8 cellular contexts compared by ENCODE assay signal in genomic region chr15:23565395-23566069, GRCh38. TPM values are rescaled to one million over a fixed set of nuclear protein-coding genes. Genes with fewer than 3 reads are reported as not detected.
DNase-seq lines count a peak whose midpoint lies in the region; TF ChIP-seq lines count a peak whose summit lies in the region.

Gene MKRN3, plus strand, starts transcription at chr15:23565674. Its CDS starts 109 bp downstream, at chr15:23565783.

- H3K9me3 ChIP-seq in left ventricle myocardium inferior (replicated peaks) (peaks cover 3% of the 10 kb centered on the region), BE2C (no peaks in the 10 kb centered on the region)

- TF ChIP-seq CTCF in left ventricle myocardium inferior (IDR thresholded peaks at IDR 0.05; ENCODE audit: borderline replicate concordance) = no peak
- no peak for TF ChIP-seq CTCF in BE2C (IDR thresholded peaks at IDR 0.05; ENCODE audit: low read depth, low read length)

- intact Hi-C loops in left ventricle myocardium inferior (cut with micrococcal nuclease) = no loop called here

- no peaks in the 10 kb centered on the region for H3K4me1 ChIP-seq in left ventricle myocardium inferior
- no peaks in the 10 kb centered on the region for H3K4me1 ChIP-seq in BE2C

- DNase-seq in GOT3 (lab: John Stamatoyannopoulos, UW) = peak; percentile 60
- peak; percentile 83 for DNase-seq in NCI-H524 treated with DMSO at 0.1 percent for 48 hours (lab: John Stamatoyannopoulos, UW)
- peak; percentile 28 to 36 for DNase-seq in activated T-cell treated with anti-CD3 and anti-CD28 coated beads, Interleukin-2, amount 50 U/mL, for 48 hours
- DNase-seq in left ventricle myocardium inferior = no peak
- peak; percentile 46 for DNase-seq in stimulated activated CD4-positive, alpha-beta T cell treated with anti-CD3 and anti-CD28 coated beads, Interleukin-15, amount 100 ng/mL, for 24 hours
- no peak for DNase-seq in NCI-H2081 treated with DMSO at 0.1 percent for 48 hours (lab: John Stamatoyannopoulos, UW)
- DNase-seq in BE2C = no peak
- no peak for DNase-seq in T1000 (lab: John Stamatoyannopoulos, UW)

- peak within 1 kb of the TSS; percentile 59 for H3K27ac ChIP-seq in left ventricle myocardium inferior (replicated peaks)

- peak within 1 kb of the TSS; percentile 61 for H3K4me3 ChIP-seq in left ventricle myocardium inferior
- H3K4me3 ChIP-seq in BE2C (ENCODE audit: low read depth, low read length) = no peak within 1 kb of the TSS

- H3K36me3 ChIP-seq in left ventricle myocardium inferior = no peaks in the 10 kb centered on the region
- H3K36me3 ChIP-seq in BE2C = no peaks in the 10 kb centered on the region

- H3K27me3 ChIP-seq in left ventricle myocardium inferior (ENCODE audit: low read depth) = peaks cover 52% of the 10 kb centered on the region
- H3K27me3 ChIP-seq in BE2C = no peaks in the 10 kb centered on the region

RNA-seq across cellular contexts. Expression of gene MKRN3, which starts in this region (rescaled TPM):
- total RNA-seq in left ventricle myocardium inferior = 0.63 TPM
- 0.49 TPM for polyA plus RNA-seq in BE2C (2012; ENCODE audit: insufficient read depth, insufficient read length, low read depth)

Comparison
In these comparisons a context has a peak if more than half of its experiments do, and no peak if none do; other contexts are left out.
1. DNase-seq: peak in GOT3 (single experiment), NCI-H524 treated with DMSO at 0.1 percent for 48 hours (single experiment), activated T-cell treated with anti-CD3 and anti-CD28 coated beads, Interleukin-2, amount 50 U/mL, for 48 hours (2 of 2) and stimulated activated CD4-positive, alpha-beta T cell treated with anti-CD3 and anti-CD28 coated beads, Interleukin-15, amount 100 ng/mL, for 24 hours (single experiment); none in left ventricle myocardium inferior (single experiment), NCI-H2081 treated with DMSO at 0.1 percent for 48 hours (single experiment), BE2C (single experiment) and T1000 (single experiment).